ENCODE assay signal across 8 cellular contexts in the genomic region with DNA sequence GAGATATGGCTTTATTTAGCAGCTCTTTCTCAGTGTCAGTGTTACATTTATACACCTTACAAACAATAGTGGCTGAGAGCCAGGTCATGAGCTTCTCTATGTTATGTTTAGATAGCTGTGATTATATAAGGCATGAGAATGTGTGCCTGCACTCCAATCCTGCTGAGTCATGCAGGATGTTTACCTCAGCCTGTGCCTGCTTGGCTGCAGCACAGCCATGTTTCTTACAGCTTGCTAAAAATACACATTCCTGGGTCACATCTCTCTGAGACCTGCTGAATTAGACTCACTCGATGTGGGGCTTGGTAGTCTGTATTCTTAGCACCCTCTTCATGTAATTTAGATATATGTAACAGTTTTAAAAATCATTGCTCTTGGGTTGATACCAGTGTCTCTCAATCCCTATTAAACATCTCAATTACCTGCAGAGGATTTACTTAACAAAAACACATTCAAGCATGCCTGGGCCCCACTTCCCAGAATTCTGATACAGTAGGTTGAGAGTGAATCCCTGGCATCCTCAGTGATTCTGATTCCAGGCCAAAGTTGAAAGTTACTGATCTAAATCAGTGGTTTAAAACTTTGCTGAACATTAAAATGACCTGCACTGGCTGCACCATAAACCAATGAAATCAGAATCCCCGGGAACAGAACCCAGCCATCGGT.
DNase-seq lines count a peak whose midpoint lies in the region; ATAC-seq and TF ChIP-seq lines count a peak whose summit lies in the region.

No MANE protein-coding gene starts in this region.

- no peak overlapping the region for H3K9ac ChIP-seq in fibroblast of lung (ENCODE audit: insufficient read depth, low read length)
- no peak overlapping the region for H3K9ac ChIP-seq in trophoblast cell (ENCODE audit: low read length)

- no peak overlapping the region for H4K12ac ChIP-seq in trophoblast cell (ENCODE audit: low read depth, low read length)

- H2AK5ac ChIP-seq in trophoblast cell (ENCODE audit: low read length): no peak overlapping the region

- peaks cover 19% of the 10 kb centered on the region for H3F3A ChIP-seq in PC-9 (ENCODE audit: insufficient read depth, low read depth)

- no peak overlapping the region for H4K8ac ChIP-seq in trophoblast cell (ENCODE audit: low read depth, low read length)

- H3K36me3 ChIP-seq in PC-9 (ENCODE audit: low read depth) (no peaks in the 10 kb centered on the region), fibroblast of lung (ENCODE audit: control insufficient read depth, insufficient read depth, low read length) (no peaks in the 10 kb centered on the region), trophoblast cell (ENCODE audit: control insufficient read depth in 1 of 2, insufficient read depth in 2 of 2, low read length in 2 of 2) (no peaks in the 10 kb centered on the region)

- intact Hi-C loops in PC-9 (cut with micrococcal nuclease; ENCODE audit: unreplicated experiment): loop anchor here (10.0 kb wide), 1 partner anchor 217 kb away; the partner anchor contains the start of gene TENT5C

- no peak overlapping the region for H4K91ac ChIP-seq in trophoblast cell (ENCODE audit: low read depth, low read length)

- no peak for ATAC-seq in left lobe of liver

- H3K27me3 ChIP-seq in PC-9 (ENCODE audit: insufficient read depth, low read depth) (no peaks in the 10 kb centered on the region), fibroblast of lung (ENCODE audit: control insufficient read depth, insufficient read depth, low read length) (no peaks in the 10 kb centered on the region), trophoblast cell (ENCODE audit: insufficient read depth, low read length) (no peaks in the 10 kb centered on the region)

- H3K4me3 ChIP-seq in PC-9 (no peak overlapping the region), fibroblast of lung (replicated peaks in 1 of 4; ENCODE audit: control extremely low read depth in 1 of 4, insufficient read depth in 1 of 4, low read depth in 3 of 4, low read length in 4 of 4) (no peak overlapping the region), trophoblast cell (ENCODE audit: low read depth, low read length) (no peak overlapping the region)

- no TSS peak for BruUV-seq in PC-9 (replicated peaks; lab: Mats Ljungman, UMichigan)

- H2BK12ac ChIP-seq in trophoblast cell (ENCODE audit: low read length): no peak overlapping the region

- H3K23ac ChIP-seq in trophoblast cell (ENCODE audit: low read length): no peak overlapping the region

- no peak overlapping the region for H2BK120ac ChIP-seq in trophoblast cell (ENCODE audit: insufficient read depth, low read length, poor library complexity)

- H3K79me2 ChIP-seq in PC-9 (ENCODE audit: low read depth) (no peaks in the 10 kb centered on the region), fibroblast of lung (ENCODE audit: control insufficient read depth, insufficient read depth, low read length) (no peaks in the 10 kb centered on the region), trophoblast cell (ENCODE audit: control insufficient read depth, insufficient read depth, low read length, poor library complexity) (no peaks in the 10 kb centered on the region)

- DNase-seq in GM04503 (ENCODE audit: low read depth) (peak; percentile 63), PC-9 (peak; percentile 62 to 93), fibroblast of lung (ENCODE audit: low read depth in 2 of 2) (peak; percentile 94 to 99), trophoblast cell (peak; percentile 27 to 66), SKM-1 (lab: John Stamatoyannopoulos, UW; ENCODE audit: unreplicated experiment) (no peak), left lobe of liver (ENCODE audit: low spot score) (no peak), COLO829 (ENCODE audit: low spot score) (no peak), cerebellar nuclear complex (lab: John Stamatoyannopoulos, UW) (no peak)

- H4K20me1 ChIP-seq in PC-9 (ENCODE audit: insufficient read depth) (no peaks in the 10 kb centered on the region), fibroblast of lung (ENCODE audit: control insufficient read depth, extremely low read depth, insufficient read depth, low read length) (no peaks in the 10 kb centered on the region)

- H2BK5ac ChIP-seq in trophoblast cell (ENCODE audit: low read depth, low read length, poor library complexity): no peak overlapping the region

- H3K4me2 ChIP-seq in PC-9: peak overlapping the region; percentile 25
- H3K4me2 ChIP-seq in fibroblast of lung (ENCODE audit: extremely low read depth, insufficient read depth, low read length): peak overlapping the region; percentile 66
- no peak overlapping the region for H3K4me2 ChIP-seq in trophoblast cell (ENCODE audit: low read length)

- POLR2A ChIA-PET in PC-9 (lab: Charles Lee; ENCODE audit: unreplicated experiment): no interaction called here

- CTCF ChIA-PET in PC-9 (lab: Charles Lee): no interaction called here

- TF ChIP-seq CTCF in PC-9 (conservative IDR thresholded peaks at IDR 0.05) (no peak), fibroblast of lung (conservative IDR thresholded peaks at IDR 0.05 in 1 of 2, IDR thresholded peaks at IDR 0.05 in 1 of 2; ENCODE audit: low read depth in 1 of 2, low read length in 2 of 2) (no peak)

- no CpG with 5 or more reads among the region's 3 CpGs for WGBS in trophoblast cell (ENCODE audit: extremely low coverage, insufficient coverage, insufficient read length)

- H3K14ac ChIP-seq in trophoblast cell (ENCODE audit: low read length): no peak overlapping the region

- peaks cover 46% of the 10 kb centered on the region for H3K4me1 ChIP-seq in PC-9 (replicated peaks; ENCODE audit: insufficient read depth)
- H3K4me1 ChIP-seq in fibroblast of lung (ENCODE audit: control insufficient read depth, extremely low read depth, insufficient read depth, low read length): peaks cover 48% of the 10 kb centered on the region
- H3K4me1 ChIP-seq in trophoblast cell (ENCODE audit: control insufficient read depth in 1 of 2, insufficient read depth in 2 of 2, low read length in 2 of 2): peaks cover 0 to 8% of the 10 kb centered on the region in 2 experiments

- peaks cover 3% of the 10 kb centered on the region; the same call in 1 of the 2 replicates for H3K9me3 ChIP-seq in PC-9 (ENCODE audit: insufficient read depth, low read depth)
- H3K9me3 ChIP-seq in fibroblast of lung (ENCODE audit: control insufficient read depth, insufficient read depth, low read depth, low read length): no peaks in the 10 kb centered on the region
- H3K9me3 ChIP-seq in trophoblast cell (ENCODE audit: insufficient read depth, low read depth, low read length): peaks cover 7% of the 10 kb centered on the region

- H3K79me1 ChIP-seq in trophoblast cell (ENCODE audit: low read length): peaks cover 4% of the 10 kb centered on the region

- peak overlapping the region; percentile 13; the same call in 1 of the 2 replicates for H2AFZ ChIP-seq in PC-9
- no peak overlapping the region for H2AFZ ChIP-seq in fibroblast of lung (ENCODE audit: low read length)
- no peak overlapping the region for H2AFZ ChIP-seq in trophoblast cell (ENCODE audit: insufficient read depth, low read length, poor library complexity)

- H3K4ac ChIP-seq in trophoblast cell (ENCODE audit: low read depth, low read length): no peak overlapping the region

- H3K9me2 ChIP-seq in PC-9 (ENCODE audit: insufficient read depth): no peaks in the 10 kb centered on the region

- H3K27ac ChIP-seq in PC-9 (peak overlapping the region; percentile 50), fibroblast of lung (ENCODE audit: insufficient read depth, low read length) (peak overlapping the region; percentile 95), trophoblast cell (ENCODE audit: low read depth, low read length) (no peak overlapping the region)

- no peak overlapping the region for H3K18ac ChIP-seq in trophoblast cell (ENCODE audit: low read length)

Comparison
In these comparisons a context has a peak if more than half of its experiments do, and no peak if none do; other contexts are left out.
1. DNase-seq: peak in GM04503 (single experiment), PC-9 (2 of 2), fibroblast of lung (2 of 2) and trophoblast cell (2 of 2); none in SKM-1 (single experiment), left lobe of liver (single experiment), COLO829 (single experiment) and cerebellar nuclear complex (0 of 2).